In the genomic region with DNA sequence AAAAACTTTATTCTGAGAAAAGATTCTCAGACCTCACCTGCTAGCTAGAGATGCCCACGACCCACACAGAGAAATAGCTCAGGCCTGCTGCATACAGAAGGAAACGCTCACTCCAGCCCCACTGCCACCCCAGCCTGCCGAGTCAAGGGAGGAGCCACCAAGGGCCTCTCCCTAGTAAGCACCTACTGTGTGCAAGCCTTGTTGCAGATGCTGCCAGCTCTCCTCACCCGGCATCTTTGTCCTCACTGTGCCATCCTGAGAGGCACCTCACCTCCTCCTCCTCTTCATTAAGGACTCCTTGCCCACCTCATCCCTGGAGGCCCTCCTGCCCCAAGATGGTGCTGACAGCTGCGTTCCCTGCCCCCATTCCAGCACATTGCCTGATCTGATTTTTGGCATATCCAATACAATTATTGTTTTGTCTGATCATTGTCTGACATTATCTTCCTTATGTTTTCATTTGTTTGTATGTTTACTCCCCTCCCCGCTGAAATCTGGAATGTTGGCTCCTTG, we compare ENCODE assay signal across 37 cellular contexts.
"Had no signal": no experiment of that assay in that cellular context is flagged by ENCODE, and none has a peak within 500 bp of the region (broad histone marks: within the 10 kb centered on the region; RNA-seq: fewer than 3 reads in every experiment).

No MANE protein-coding gene starts in this region.

- H3K4me1 ChIP-seq: adrenal gland, body of pancreas, breast epithelium had no signal

- FAIRE-seq: astrocyte, TTC549 had no signal

- H3K4me3 Mint-ChIP-seq: activated B cell treated with CpG ODN at 0.5 μM for 24 hours; activated CD4-positive, alpha-beta memory T cell treated with anti-CD3 and anti-CD28 coated beads for 36 hours; activated CD4-positive, alpha-beta T cell treated with anti-CD3 and anti-CD28 coated beads, Interleukin-2, amount 10 ng/mL, durations not matched to agents 24 days and 14 days; activated CD8-positive, alpha-beta T cell treated with anti-CD3 and anti-CD28 coated beads for 36 hours; activated naive CD4-positive, alpha-beta T cell treated with anti-CD3 and anti-CD28 coated beads for 36 hours; activated naive CD8-positive, alpha-beta T cell treated with anti-CD3 and anti-CD28 coated beads for 36 hours; activated T-cell treated with anti-CD3 and anti-CD28 coated beads, Interleukin-2, amount 50 U/mL, for 4 hours; activated T-cell treated with anti-CD3 and anti-CD28 coated beads, Interleukin-2, amount 50 U/mL, for 72 hours; activated T-helper 1 cell treated with anti-CD3 and anti-CD28 coated beads, Interleukin-12 subunit alpha, Interleukin-12 subunit beta, Interleukin-2, Interleukin-4 antibody, amounts not matched to agents 30 ng/mL and 10 ng/mL and 1 ng/mL, durations not matched to agents 14 hours and 24 hours and 36 hours; activated T-helper 17 cell treated with anti-CD3 and anti-CD28 coated beads, Interleukin-2, amount 50 U/mL, for 72 hours; T-helper 1 cell treated with Interleukin-12 subunit alpha and Interleukin-12 subunit beta and Interleukin-4 antibody, amounts not matched to agents 30 μg/mL and 1 μg/mL, for 36 hours; T-helper 2 cell treated with Interferon-gamma antibody and Interleukin-4, amounts not matched to agents 5 μg/mL and 100 μg/mL, for 36 hours had no signal

- DNase-seq: activated B cell treated with CpG ODN at 0.5 μM for 24 hours; activated CD4-positive, alpha-beta memory T cell treated with anti-CD3 and anti-CD28 coated beads for 36 hours; activated CD4-positive, alpha-beta T cell treated with anti-CD3 and anti-CD28 coated beads for 4 hours; activated CD4-positive, alpha-beta T cell treated with anti-CD3 and anti-CD28 coated beads, Interleukin-2, amount 10 ng/mL, durations not matched to agents 24 days and 14 days; activated CD4-positive, alpha-beta T cell treated with anti-CD3 and anti-CD28 coated beads, Interleukin-2, amount 50 U/mL, for 1 hour; activated CD4-positive, alpha-beta T cell treated with anti-CD3 and anti-CD28 coated beads, Interleukin-2, amount 50 U/mL, for 4 hours; activated CD4-positive, CD25-positive, alpha-beta regulatory T cell treated with anti-CD3 and anti-CD28 coated beads, Interleukin-2, amount 50 U/mL, for 72 hours; activated CD8-positive, alpha-beta memory T cell treated with anti-CD3 and anti-CD28 coated beads, Interleukin-2, amount 50 U/mL, for 4 hours; activated CD8-positive, alpha-beta T cell treated with anti-CD3 and anti-CD28 coated beads for 36 hours; activated effector memory CD4-positive, alpha-beta T cell treated with anti-CD3 and anti-CD28 coated beads, Interleukin-2, amount 50 U/mL, for 16 hours; activated gamma-delta T cell treated with Interleukin-2 at 50 U/mL for 16 hours; activated naive CD4-positive, alpha-beta T cell; activated naive CD4-positive, alpha-beta T cell treated with anti-CD3 and anti-CD28 coated beads for 36 hours; activated naive CD4-positive, alpha-beta T cell treated with anti-CD3 and anti-CD28 coated beads, Interleukin-2, amount 50 U/mL, for 16 hours; activated naive CD8-positive, alpha-beta T cell treated with anti-CD3 and anti-CD28 coated beads for 36 hours; activated T-cell treated with anti-CD3 and anti-CD28 coated beads for 4 hours; activated T-cell treated with anti-CD3 and anti-CD28 coated beads, Interleukin-2, amount 50 U/mL, for 1 hour; activated T-cell treated with anti-CD3 and anti-CD28 coated beads, Interleukin-2, amount 50 U/mL, for 4 hours; activated T-cell treated with anti-CD3 and anti-CD28 coated beads, Interleukin-2, amount 50 U/mL, for 72 hours; adrenal gland; amniotic stem cell; aorta; body of pancreas; brain microvascular endothelial cell; central memory CD4-positive, alpha-beta T cell; T-helper 1 cell; T-helper 2 cell; T-helper 9 cell had no signal

- H3K27ac ChIP-seq: adrenal gland, body of pancreas, brain microvascular endothelial cell, breast epithelium, VCaP had no signal

- H3K36me3 ChIP-seq: adrenal gland, brain microvascular endothelial cell, breast epithelium had no signal

- H3K4me3 ChIP-seq: adrenal gland, body of pancreas, breast epithelium had no signal

- H3K27ac Mint-ChIP-seq: activated B cell treated with CpG ODN at 0.5 μM for 24 hours; activated CD4-positive, alpha-beta memory T cell treated with anti-CD3 and anti-CD28 coated beads for 36 hours; activated CD4-positive, alpha-beta T cell treated with anti-CD3 and anti-CD28 coated beads, Interleukin-2, amount 10 ng/mL, durations not matched to agents 24 days and 14 days; activated CD8-positive, alpha-beta T cell treated with anti-CD3 and anti-CD28 coated beads for 36 hours; activated naive CD4-positive, alpha-beta T cell treated with anti-CD3 and anti-CD28 coated beads for 36 hours; activated naive CD4-positive, alpha-beta T cell treated with anti-CD3 and anti-CD28 coated beads, Interleukin-2, amount 50 U/mL, for 72 hours; activated naive CD8-positive, alpha-beta T cell treated with anti-CD3 and anti-CD28 coated beads for 36 hours; activated T-cell treated with anti-CD3 and anti-CD28 coated beads, Interleukin-2, amount 50 U/mL, for 72 hours; activated T-helper 1 cell treated with anti-CD3 and anti-CD28 coated beads, Interleukin-12 subunit alpha, Interleukin-12 subunit beta, Interleukin-2, Interleukin-4 antibody, amounts not matched to agents 30 ng/mL and 10 ng/mL and 1 ng/mL, durations not matched to agents 14 hours and 24 hours and 36 hours; activated T-helper 17 cell treated with anti-CD3 and anti-CD28 coated beads, Interleukin-2, amount 50 U/mL, for 72 hours; T-helper 1 cell treated with Interleukin-12 subunit alpha and Interleukin-12 subunit beta and Interleukin-4 antibody, amounts not matched to agents 30 μg/mL and 1 μg/mL, for 36 hours; T-helper 2 cell treated with Interferon-gamma antibody and Interleukin-4, amounts not matched to agents 5 μg/mL and 100 μg/mL, for 36 hours had no signal

- H3K9me3 ChIP-seq: adrenal gland, breast epithelium had no signal

- H3K27me3 ChIP-seq: adrenal gland, body of pancreas, brain microvascular endothelial cell, breast epithelium had no signal

- H3K36me3 Mint-ChIP-seq: activated CD4-positive, alpha-beta memory T cell treated with anti-CD3 and anti-CD28 coated beads for 36 hours; activated naive CD8-positive, alpha-beta T cell treated with anti-CD3 and anti-CD28 coated beads for 36 hours had no signal

- H3K9me3 Mint-ChIP-seq: activated CD8-positive, alpha-beta T cell treated with anti-CD3 and anti-CD28 coated beads for 36 hours had no signal

- H3K27me3 Mint-ChIP-seq: activated CD4-positive, alpha-beta T cell treated with anti-CD3 and anti-CD28 coated beads, Interleukin-2, amount 10 ng/mL, durations not matched to agents 24 days and 14 days; activated CD8-positive, alpha-beta T cell treated with anti-CD3 and anti-CD28 coated beads for 36 hours; activated naive CD8-positive, alpha-beta T cell treated with anti-CD3 and anti-CD28 coated beads for 36 hours; activated T-helper 17 cell treated with anti-CD3 and anti-CD28 coated beads, Interleukin-2, amount 50 U/mL, for 72 hours had no signal

- ATAC-seq: activated CD8-positive, alpha-beta T cell treated with anti-CD3 and anti-CD28 coated beads for 36 hours; activated naive CD4-positive, alpha-beta T cell treated with anti-CD3 and anti-CD28 coated beads, Interleukin-2, amount 50 U/mL, for 72 hours; activated T-cell treated with anti-CD3 and anti-CD28 coated beads, Interleukin-2, amount 50 U/mL, for 4 hours; activated T-cell treated with anti-CD3 and anti-CD28 coated beads, Interleukin-2, amount 50 U/mL, for 72 hours; activated T-helper 17 cell treated with anti-CD3 and anti-CD28 coated beads, Interleukin-2, amount 50 U/mL, for 72 hours; body of pancreas had no signal

- H3K4me1 Mint-ChIP-seq: activated B cell treated with CpG ODN at 0.5 μM for 24 hours; activated CD4-positive, alpha-beta T cell treated with anti-CD3 and anti-CD28 coated beads, Interleukin-2, amount 10 ng/mL, durations not matched to agents 24 days and 14 days; activated naive CD8-positive, alpha-beta T cell treated with anti-CD3 and anti-CD28 coated beads for 36 hours; activated T-helper 17 cell treated with anti-CD3 and anti-CD28 coated beads, Interleukin-2, amount 50 U/mL, for 72 hours had no signal
